Comparison of ENCODE assay signal across 9 cellular contexts in the genomic region with DNA sequence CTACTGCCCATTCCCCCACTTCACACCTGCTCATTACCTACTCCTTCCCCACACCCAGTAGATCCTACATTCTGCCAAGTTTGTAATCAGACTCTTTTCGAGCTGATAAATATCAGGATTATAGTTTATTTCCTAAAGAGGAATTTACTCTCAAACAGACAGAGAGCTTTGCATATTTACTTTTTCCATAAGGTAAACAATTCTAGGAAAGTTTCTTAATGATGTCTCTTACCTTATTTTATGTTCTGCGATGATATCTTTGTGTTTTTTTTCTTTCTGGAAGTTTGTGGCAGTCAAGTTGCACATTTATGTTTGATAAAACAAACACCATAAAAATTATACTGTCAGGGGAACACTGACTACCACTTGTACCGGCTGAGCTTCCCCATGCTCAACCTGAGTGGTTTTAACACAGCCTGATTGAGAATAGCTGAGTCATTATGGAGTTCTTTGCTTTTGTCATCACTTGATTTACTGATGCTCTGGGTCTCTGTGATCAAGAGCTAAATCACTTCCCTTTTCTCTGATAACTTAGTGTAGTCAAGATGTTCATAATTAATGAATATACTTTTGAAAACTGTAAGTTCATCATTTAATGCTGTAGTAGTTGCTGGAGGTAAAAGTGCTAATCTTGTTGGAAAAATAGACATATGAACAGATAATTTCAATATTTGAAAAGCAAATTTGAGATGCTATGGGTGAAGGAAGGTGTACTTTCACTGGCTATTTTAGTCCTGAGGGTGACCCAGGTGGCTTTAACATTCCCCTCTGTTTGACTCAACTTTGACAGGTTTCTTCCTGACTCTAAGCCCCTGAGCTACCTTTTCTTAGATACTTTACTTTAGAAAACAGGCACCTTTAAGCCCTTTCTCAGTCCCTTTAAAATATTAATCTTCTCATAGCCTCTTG.
DNase-seq lines count a peak whose midpoint lies in the region; ATAC-seq, FAIRE-seq and TF ChIP-seq lines count a peak whose summit lies in the region.
"Had no signal": no experiment of that assay in that cellular context is flagged by ENCODE, and none has a peak within 500 bp of the region (broad histone marks: within the 10 kb centered on the region; RNA-seq: fewer than 3 reads in every experiment).

No MANE protein-coding gene starts in this region.

- no peak overlapping the region for H3K27ac ChIP-seq in stomach

- no peaks in the 10 kb centered on the region for H3K27me3 ChIP-seq in stomach

- H3K36me3 ChIP-seq in stomach, result no peaks in the 10 kb centered on the region

- ATAC-seq in GM19467 (IDR thresholded peaks at IDR 0.05; ENCODE audit: unreplicated experiment), result peak; percentile 71
- ATAC-seq in HG03135 (IDR thresholded peaks at IDR 0.05; ENCODE audit: unreplicated experiment), result peak; percentile 64

- no peak for FAIRE-seq in GM19239 (lab: Jason Lieb, UNC)

- H3K4me1 ChIP-seq in stomach, result no peaks in the 10 kb centered on the region

- intact Hi-C loops in stomach (cut with DNase I; ENCODE audit: low total_unique reads), result no loop called here

- 6 to 18% (median 13%) methylated on average over 3 of the region's 3 CpGs for WGBS in stomach, 5 donors

- POLR2A ChIA-PET in GM10248 (lab: Yijun Ruan, JAX), result no interaction called here

- no peak overlapping the region for H3K4me3 ChIP-seq in stomach

- DNase-seq in GM10248 (ENCODE audit: extremely low spot score) (peak; percentile 20), RPMI8226 (peak; percentile 44), anterior cingulate cortex (lab: John Stamatoyannopoulos, UW) (no peak), HK-2 (ENCODE audit: unreplicated experiment) (no peak), GM19239 (ENCODE audit: insufficient read length, low spot score) (no peak), stomach (no peak)
- DNase-seq: DMS79 had no signal

- TF ChIP-seq EP300 in stomach (IDR thresholded peaks at IDR 0.05), result no peak

- CTCF ChIA-PET in GM10248 (lab: Yijun Ruan, JAX), result interaction anchor here (0.7 kb wide), 1 partner anchor 38 kb away, joined by 3 read pairs; no protein-coding TSS in a partner anchor

- TF ChIP-seq CTCF in GM10248 (IDR thresholded peaks at IDR 0.05; ENCODE audit: control extremely low read depth, extremely low read depth, low read depth, missing control alignments), result no peak
- TF ChIP-seq CTCF in stomach (IDR thresholded peaks at IDR 0.05), result no peak

- no peak for TF ChIP-seq POLR2A in stomach (IDR thresholded peaks at IDR 0.05)

- H3K9me3 ChIP-seq in stomach, result no peaks in the 10 kb centered on the region

Comparison
In these comparisons a context has a peak if more than half of its experiments do, and no peak if none do; other contexts are left out.
1. DNase-seq: peak in GM10248 (single experiment) and RPMI8226 (single experiment); none in anterior cingulate cortex (0 of 58), HK-2 (single experiment), GM19239 (single experiment) and stomach (single experiment).